ENCODE assay signal across 1 cellular context in the genomic region with DNA sequence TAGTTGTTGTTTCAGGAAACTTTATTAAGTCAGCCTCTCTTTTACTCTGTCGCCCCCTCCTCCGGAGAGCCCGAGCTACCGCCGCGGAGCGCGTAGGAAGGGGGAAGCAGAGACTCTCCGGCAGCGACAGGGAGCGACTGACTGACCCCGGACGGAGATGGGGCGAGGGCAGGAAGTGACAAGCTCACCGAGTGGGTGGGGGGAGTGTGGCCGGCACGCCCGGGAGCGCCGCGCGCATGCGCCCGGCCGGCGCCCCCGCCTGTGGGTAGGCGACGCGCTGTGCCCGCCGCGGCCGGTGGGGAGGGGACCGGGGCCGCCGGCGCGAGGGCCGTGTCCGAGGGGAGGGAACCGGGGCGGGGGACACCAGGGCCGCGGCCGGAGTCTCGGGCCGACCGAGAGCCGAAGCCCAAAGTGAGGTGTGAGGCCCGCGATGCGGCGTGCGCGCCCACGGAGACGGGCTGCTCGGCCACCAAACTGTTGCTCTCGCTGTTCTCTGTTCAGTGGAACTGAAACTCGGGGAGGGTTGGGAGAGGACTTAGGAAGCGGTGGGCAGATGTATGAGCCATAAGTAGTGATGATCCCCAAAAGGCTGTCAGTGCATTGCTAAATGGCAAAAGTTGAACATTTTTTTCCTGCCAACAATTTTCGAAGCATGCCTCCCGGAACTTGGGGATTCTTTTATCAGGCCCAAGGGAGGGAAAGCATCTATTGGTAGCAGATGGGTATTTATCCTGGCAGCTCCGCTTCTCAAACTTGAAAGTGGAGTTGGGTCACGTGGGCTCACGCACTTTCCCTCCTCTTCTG.
A peak's percentile ranks its signal among the peaks of the same experiment; 100 is the strongest.
TF ChIP-seq lines count a peak whose summit lies in the region.

TSS of gene ZNF800 (minus strand) at position 143 of the 804 bp plus-strand sequence. CDS start 1,151 bp downstream, outside the sequence.

TF ChIP-seq in HEK293, 187 proteins besides CTCF, POLR2A, EP300 and RAD21 (continued from another document and continues in another):
- TF ChIP-seq ZNF558 (tag by site-specific recombination; IDR thresholded peaks at IDR 0.05) (0 out of 2 replicates have a peak, but pooled peaks have one; percentile 14), ZNF76 (tag by site-specific recombination; IDR thresholded peaks at IDR 0.05; ENCODE audit: borderline replicate concordance, low read depth) (peak; percentile 9; the same call in 1 of the 2 replicates), WT1 (tag by site-specific recombination; IDR thresholded peaks at IDR 0.05) (no peak), ZNF626 (tag by site-specific recombination; IDR thresholded peaks at IDR 0.05) (no peak), ZBTB48 (tag by site-specific recombination; IDR thresholded peaks at IDR 0.05) (peak; percentile 75; the same call in 1 of the 2 replicates), FEZF1 (tag by site-specific recombination; IDR thresholded peaks at IDR 0.05) (peak; percentile 58; the same call in 1 of the 2 replicates), HOXD13 (CRISPR knock-in tag; IDR thresholded peaks at IDR 0.05; ENCODE audit: borderline replicate concordance) (no peak), ZNF366 (tag by site-specific recombination; conservative IDR thresholded peaks at IDR 0.05) (peak; percentile 63), ZNF280D (tag by site-specific recombination; IDR thresholded peaks at IDR 0.05) (no peak), EGR2 (tag by site-specific recombination; IDR thresholded peaks at IDR 0.05; ENCODE audit: low read depth) (peak; percentile 34), GLIS1 (tag by site-specific recombination; IDR thresholded peaks at IDR 0.05) (no peak), SCRT2 (tag by site-specific recombination; IDR thresholded peaks at IDR 0.05) (peak; percentile 99), ZFP41 (tag by site-specific recombination; IDR thresholded peaks at IDR 0.05; ENCODE audit: borderline replicate concordance) (no peak), HOXA7 (CRISPR knock-in tag; IDR thresholded peaks at IDR 0.05; ENCODE audit: borderline replicate concordance) (no peak), ZNF768 (tag by site-specific recombination; IDR thresholded peaks at IDR 0.05) (no peak), HOXC10 (CRISPR knock-in tag; IDR thresholded peaks at IDR 0.05) (0 out of 2 replicates have a peak, but pooled peaks have one; percentile 41), PATZ1 (tag by site-specific recombination; IDR thresholded peaks at IDR 0.05) (peak; percentile 46; the same call in 1 of the 2 replicates), ZFHX2 (tag by site-specific recombination; conservative IDR thresholded peaks at IDR 0.05) (peak; percentile 40; the same call in 1 of the 2 replicates), ZBTB8A (tag by site-specific recombination; IDR thresholded peaks at IDR 0.05) (peak; percentile 52; the same call in 1 of the 2 replicates), ZNF629 (tag by site-specific recombination; IDR thresholded peaks at IDR 0.05) (peak; percentile 14; the same call in 1 of the 2 replicates), KLF17 (tag by site-specific recombination; IDR thresholded peaks at IDR 0.05) (0 out of 2 replicates have a peak, but pooled peaks have one; percentile 29), ZNF292 (tag by site-specific recombination; IDR thresholded peaks at IDR 0.05; ENCODE audit: borderline replicate concordance, low read depth) (no peak), ZNF514 (tag by site-specific recombination; IDR thresholded peaks at IDR 0.05) (no peak), SCRT1 (tag by site-specific recombination; IDR thresholded peaks at IDR 0.05; ENCODE audit: borderline replicate concordance) (peak; percentile 60; the same call in 1 of the 2 replicates), ZNF202 (tag by site-specific recombination; IDR thresholded peaks at IDR 0.05; ENCODE audit: borderline replicate concordance) (no peak), ZNF610 (tag by site-specific recombination; IDR thresholded peaks at IDR 0.05; ENCODE audit: borderline replicate concordance) (peak; percentile 53; the same call in 1 of the 2 replicates), ZNF501 (tag by site-specific recombination; IDR thresholded peaks at IDR 0.05) (peak; percentile 46; the same call in 1 of the 2 replicates), ZNF658 (tag by site-specific recombination; IDR thresholded peaks at IDR 0.05) (no peak), KLF10 (tag by site-specific recombination; IDR thresholded peaks at IDR 0.05) (no peak), IKZF3 (tag by site-specific recombination; IDR thresholded peaks at IDR 0.05) (peak; percentile 55; the same call in 1 of the 2 replicates)
- TF ChIP-seq, protein P1, sequence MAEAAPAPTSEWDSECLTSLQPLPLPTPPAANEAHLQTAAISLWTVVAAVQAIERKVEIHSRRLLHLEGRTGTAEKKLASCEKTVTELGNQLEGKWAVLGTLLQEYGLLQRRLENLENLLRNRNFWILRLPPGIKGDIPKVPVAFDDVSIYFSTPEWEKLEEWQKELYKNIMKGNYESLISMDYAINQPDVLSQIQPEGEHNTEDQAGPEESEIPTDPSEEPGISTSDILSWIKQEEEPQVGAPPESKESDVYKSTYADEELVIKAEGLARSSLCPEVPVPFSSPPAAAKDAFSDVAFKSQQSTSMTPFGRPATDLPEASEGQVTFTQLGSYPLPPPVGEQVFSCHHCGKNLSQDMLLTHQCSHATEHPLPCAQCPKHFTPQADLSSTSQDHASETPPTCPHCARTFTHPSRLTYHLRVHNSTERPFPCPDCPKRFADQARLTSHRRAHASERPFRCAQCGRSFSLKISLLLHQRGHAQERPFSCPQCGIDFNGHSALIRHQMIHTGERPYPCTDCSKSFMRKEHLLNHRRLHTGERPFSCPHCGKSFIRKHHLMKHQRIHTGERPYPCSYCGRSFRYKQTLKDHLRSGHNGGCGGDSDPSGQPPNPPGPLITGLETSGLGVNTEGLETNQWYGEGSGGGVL (tag by site-specific recombination; IDR thresholded peaks at IDR 0.05): peak; percentile 60
- TF ChIP-seq, protein P2, sequence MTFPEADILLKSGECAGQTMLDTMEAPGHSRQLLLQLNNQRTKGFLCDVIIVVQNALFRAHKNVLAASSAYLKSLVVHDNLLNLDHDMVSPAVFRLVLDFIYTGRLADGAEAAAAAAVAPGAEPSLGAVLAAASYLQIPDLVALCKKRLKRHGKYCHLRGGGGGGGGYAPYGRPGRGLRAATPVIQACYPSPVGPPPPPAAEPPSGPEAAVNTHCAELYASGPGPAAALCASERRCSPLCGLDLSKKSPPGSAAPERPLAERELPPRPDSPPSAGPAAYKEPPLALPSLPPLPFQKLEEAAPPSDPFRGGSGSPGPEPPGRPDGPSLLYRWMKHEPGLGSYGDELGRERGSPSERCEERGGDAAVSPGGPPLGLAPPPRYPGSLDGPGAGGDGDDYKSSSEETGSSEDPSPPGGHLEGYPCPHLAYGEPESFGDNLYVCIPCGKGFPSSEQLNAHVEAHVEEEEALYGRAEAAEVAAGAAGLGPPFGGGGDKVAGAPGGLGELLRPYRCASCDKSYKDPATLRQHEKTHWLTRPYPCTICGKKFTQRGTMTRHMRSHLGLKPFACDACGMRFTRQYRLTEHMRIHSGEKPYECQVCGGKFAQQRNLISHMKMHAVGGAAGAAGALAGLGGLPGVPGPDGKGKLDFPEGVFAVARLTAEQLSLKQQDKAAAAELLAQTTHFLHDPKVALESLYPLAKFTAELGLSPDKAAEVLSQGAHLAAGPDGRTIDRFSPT (tag by site-specific recombination; IDR thresholded peaks at IDR 0.05): peak; percentile 54; the same call in 1 of the 2 replicates
- TF ChIP-seq, protein P3, sequence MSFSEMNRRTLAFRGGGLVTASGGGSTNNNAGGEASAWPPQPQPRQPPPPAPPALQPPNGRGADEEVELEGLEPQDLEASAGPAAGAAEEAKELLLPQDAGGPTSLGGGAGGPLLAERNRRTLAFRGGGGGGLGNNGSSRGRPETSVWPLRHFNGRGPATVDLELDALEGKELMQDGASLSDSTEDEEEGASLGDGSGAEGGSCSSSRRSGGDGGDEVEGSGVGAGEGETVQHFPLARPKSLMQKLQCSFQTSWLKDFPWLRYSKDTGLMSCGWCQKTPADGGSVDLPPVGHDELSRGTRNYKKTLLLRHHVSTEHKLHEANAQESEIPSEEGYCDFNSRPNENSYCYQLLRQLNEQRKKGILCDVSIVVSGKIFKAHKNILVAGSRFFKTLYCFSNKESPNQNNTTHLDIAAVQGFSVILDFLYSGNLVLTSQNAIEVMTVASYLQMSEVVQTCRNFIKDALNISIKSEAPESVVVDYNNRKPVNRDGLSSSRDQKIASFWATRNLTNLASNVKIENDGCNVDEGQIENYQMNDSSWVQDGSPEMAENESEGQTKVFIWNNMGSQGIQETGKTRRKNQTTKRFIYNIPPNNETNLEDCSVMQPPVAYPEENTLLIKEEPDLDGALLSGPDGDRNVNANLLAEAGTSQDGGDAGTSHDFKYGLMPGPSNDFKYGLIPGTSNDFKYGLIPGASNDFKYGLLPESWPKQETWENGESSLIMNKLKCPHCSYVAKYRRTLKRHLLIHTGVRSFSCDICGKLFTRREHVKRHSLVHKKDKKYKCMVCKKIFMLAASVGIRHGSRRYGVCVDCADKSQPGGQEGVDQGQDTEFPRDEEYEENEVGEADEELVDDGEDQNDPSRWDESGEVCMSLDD (tag by site-specific recombination; IDR thresholded peaks at IDR 0.05): peak; percentile 28; the same call in 1 of the 2 replicates
- TF ChIP-seq, protein P4, sequence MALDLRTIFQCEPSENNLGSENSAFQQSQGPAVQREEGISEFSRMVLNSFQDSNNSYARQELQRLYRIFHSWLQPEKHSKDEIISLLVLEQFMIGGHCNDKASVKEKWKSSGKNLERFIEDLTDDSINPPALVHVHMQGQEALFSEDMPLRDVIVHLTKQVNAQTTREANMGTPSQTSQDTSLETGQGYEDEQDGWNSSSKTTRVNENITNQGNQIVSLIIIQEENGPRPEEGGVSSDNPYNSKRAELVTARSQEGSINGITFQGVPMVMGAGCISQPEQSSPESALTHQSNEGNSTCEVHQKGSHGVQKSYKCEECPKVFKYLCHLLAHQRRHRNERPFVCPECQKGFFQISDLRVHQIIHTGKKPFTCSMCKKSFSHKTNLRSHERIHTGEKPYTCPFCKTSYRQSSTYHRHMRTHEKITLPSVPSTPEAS (tag by site-specific recombination; IDR thresholded peaks at IDR 0.05): no peak
- TF ChIP-seq, protein P5, sequence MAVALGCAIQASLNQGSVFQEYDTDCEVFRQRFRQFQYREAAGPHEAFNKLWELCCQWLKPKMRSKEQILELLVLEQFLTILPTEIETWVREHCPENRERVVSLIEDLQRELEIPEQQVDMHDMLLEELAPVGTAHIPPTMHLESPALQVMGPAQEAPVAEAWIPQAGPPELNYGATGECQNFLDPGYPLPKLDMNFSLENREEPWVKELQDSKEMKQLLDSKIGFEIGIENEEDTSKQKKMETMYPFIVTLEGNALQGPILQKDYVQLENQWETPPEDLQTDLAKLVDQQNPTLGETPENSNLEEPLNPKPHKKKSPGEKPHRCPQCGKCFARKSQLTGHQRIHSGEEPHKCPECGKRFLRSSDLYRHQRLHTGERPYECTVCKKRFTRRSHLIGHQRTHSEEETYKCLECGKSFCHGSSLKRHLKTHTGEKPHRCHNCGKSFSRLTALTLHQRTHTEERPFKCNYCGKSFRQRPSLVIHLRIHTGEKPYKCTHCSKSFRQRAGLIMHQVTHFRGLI (tag by site-specific recombination; IDR thresholded peaks at IDR 0.05): 0 out of 2 replicates have a peak, but pooled peaks have one; percentile 12
